ENCODE assay signal across 26 cellular contexts in the genomic region with DNA sequence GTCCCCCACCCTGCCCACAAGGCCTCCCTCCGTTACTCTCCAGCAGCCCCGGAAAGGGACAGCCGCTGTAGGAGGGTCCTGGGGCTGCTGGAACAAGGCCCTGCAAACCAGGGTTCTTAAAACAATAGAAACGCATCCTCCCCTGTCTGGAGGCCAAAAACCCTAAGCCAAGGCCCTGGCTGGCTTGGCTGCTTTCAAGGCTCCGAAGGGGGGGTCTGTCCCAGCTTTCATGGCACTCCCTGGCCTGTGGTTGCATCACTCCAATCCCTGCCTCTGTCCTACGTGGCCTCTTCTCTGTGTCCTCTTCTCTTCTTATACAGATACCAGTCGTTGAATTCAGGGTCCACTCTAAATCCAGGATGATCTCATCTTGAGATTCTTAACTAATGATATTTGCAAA.
"Had no signal": no experiment of that assay in that cellular context is flagged by ENCODE, and none has a peak within 500 bp of the region (broad histone marks: within the 10 kb centered on the region; RNA-seq: fewer than 3 reads in every experiment).

No MANE protein-coding gene starts in this region.

- H3K27ac Mint-ChIP-seq: activated CD4-positive, alpha-beta T cell treated with anti-CD3 and anti-CD28 coated beads, Interleukin-2, amount 10 ng/mL, durations not matched to agents 24 days and 14 days; activated CD8-positive, alpha-beta T cell treated with anti-CD3 and anti-CD28 coated beads, Interleukin-2, amount 10 ng/mL, durations not matched to agents 7 days and 5 days; activated naive CD8-positive, alpha-beta T cell; activated T-cell treated with anti-CD3 and anti-CD28 coated beads, Interleukin-2, amount 50 U/mL, for 72 hours; memory B cell; T-helper 2 cell treated with Interferon-gamma antibody and Interleukin-4, amounts not matched to agents 5 μg/mL and 100 μg/mL, for 36 hours had no signal

- H3K9me3 ChIP-seq: body of pancreas, colonic mucosa, esophagus squamous epithelium, stomach, thyroid gland, uterus had no signal

- H3K36me3 Mint-ChIP-seq: activated naive CD8-positive, alpha-beta T cell; immature natural killer cell; memory B cell; naive thymus-derived CD8-positive, alpha-beta T cell had no signal

- H3K27ac ChIP-seq: body of pancreas, colonic mucosa, foreskin keratinocyte, thyroid gland had no signal

- H3K4me3 ChIP-seq: body of pancreas, colonic mucosa, esophagus squamous epithelium, stomach, thyroid gland, uterus had no signal

- H3K4me3 Mint-ChIP-seq: activated CD4-positive, alpha-beta T cell treated with anti-CD3 and anti-CD28 coated beads, Interleukin-2, amount 10 ng/mL, durations not matched to agents 24 days and 14 days; activated CD8-positive, alpha-beta T cell treated with anti-CD3 and anti-CD28 coated beads, Interleukin-2, amount 10 ng/mL, durations not matched to agents 7 days and 5 days; activated naive CD8-positive, alpha-beta T cell; activated T-cell treated with anti-CD3 and anti-CD28 coated beads, Interleukin-2, amount 50 U/mL, for 72 hours; immature natural killer cell; memory B cell; naive thymus-derived CD8-positive, alpha-beta T cell; T-helper 2 cell treated with Interferon-gamma antibody and Interleukin-4, amounts not matched to agents 5 μg/mL and 100 μg/mL, for 36 hours had no signal

- DNase-seq: activated CD4-positive, alpha-beta T cell treated with anti-CD3 and anti-CD28 coated beads, Interleukin-2, amount 10 ng/mL, durations not matched to agents 24 days and 14 days; activated CD4-positive, CD25-positive, alpha-beta regulatory T cell; activated CD8-positive, alpha-beta memory T cell treated with anti-CD3 and anti-CD28 coated beads, Interleukin-2, amount 50 U/mL, for 4 hours; activated CD8-positive, alpha-beta T cell treated with anti-CD3 and anti-CD28 coated beads, Interleukin-2, amount 10 ng/mL, durations not matched to agents 7 days and 5 days; activated gamma-delta T cell treated with Interleukin-2 at 50 U/mL for 16 hours; activated T-cell treated with anti-CD3 and anti-CD28 coated beads, Interleukin-2, amount 50 U/mL, for 72 hours; amygdala; body of pancreas; central memory CD4-positive, alpha-beta T cell; colonic mucosa; effector CD4-positive, alpha-beta T cell; esophagus squamous epithelium; foreskin keratinocyte; immature natural killer cell; naive thymus-derived CD8-positive, alpha-beta T cell; nucleus accumbens; posterior cingulate gyrus; retina; small intestine; stomach; SW 1271; thyroid gland; uterus had no signal

- H3K9me3 Mint-ChIP-seq: activated CD4-positive, alpha-beta T cell treated with anti-CD3 and anti-CD28 coated beads, Interleukin-2, amount 10 ng/mL, durations not matched to agents 24 days and 14 days; activated T-cell treated with anti-CD3 and anti-CD28 coated beads, Interleukin-2, amount 50 U/mL, for 72 hours; immature natural killer cell; memory B cell; naive thymus-derived CD8-positive, alpha-beta T cell; T-helper 2 cell treated with Interferon-gamma antibody and Interleukin-4, amounts not matched to agents 5 μg/mL and 100 μg/mL, for 36 hours had no signal

- H3K4me1 ChIP-seq: colonic mucosa, foreskin keratinocyte, uterus had no signal

- H3K36me3 ChIP-seq: colonic mucosa, esophagus squamous epithelium, stomach, thyroid gland, uterus had no signal

- H3K27me3 ChIP-seq: body of pancreas, colonic mucosa, esophagus squamous epithelium, thyroid gland, uterus had no signal

- ATAC-seq: activated CD8-positive, alpha-beta T cell treated with anti-CD3 and anti-CD28 coated beads, Interleukin-2, amount 10 ng/mL, durations not matched to agents 7 days and 5 days; body of pancreas; foreskin keratinocyte; naive thymus-derived CD8-positive, alpha-beta T cell had no signal
